19 cellular contexts compared by ENCODE assay signal in genomic region chrX:17831255-17831654, GRCh38. TPM values are rescaled to one million over a fixed set of nuclear protein-coding genes. Genes with fewer than 3 reads are reported as not detected.
DNase-seq lines count a peak whose midpoint lies in the region; ATAC-seq and TF ChIP-seq lines count a peak whose summit lies in the region.
"Had no signal": no experiment of that assay in that cellular context is flagged by ENCODE, and none has a peak within 500 bp of the region (broad histone marks: within the 10 kb centered on the region; RNA-seq: fewer than 3 reads in every experiment).

No MANE protein-coding gene starts in this region.

- DNase-seq in Right ventricle myocardium superior (no peak), left cardiac atrium (no peak), esophagus muscularis mucosa (ENCODE audit: extremely low spot score) (no peak), sciatic nerve (ENCODE audit: low spot score) (no peak), testis (peak; percentile 23), HCEC 1CT (no peak), left lung (no peak)
- DNase-seq: CD8-positive, alpha-beta T cell; COR-L47; DMS153; DMS79 treated with DMSO at 0.1 percent for 48 hours; EL; H9 had no signal

- peak; percentile 53 for ATAC-seq in Right ventricle myocardium superior (ENCODE audit: poor library complexity)
- no peak for ATAC-seq in left cardiac atrium
- ATAC-seq in sciatic nerve = peak; percentile 60
- no peak for ATAC-seq in GM18498 (IDR thresholded peaks at IDR 0.05; ENCODE audit: unreplicated experiment)
- ATAC-seq in left lung = no peak
- ATAC-seq: CD8-positive, alpha-beta T cell; GM23338 had no signal

- intact Hi-C loops in Right ventricle myocardium superior (cut with DNase I) (no loop called here), left cardiac atrium (cut with DNase I) (no loop called here), esophagus muscularis mucosa (cut with DNase I) (no loop called here), sciatic nerve (cut with DNase I) (no loop called here), testis (cut with DNase I; ENCODE audit: low total_unique reads) (no loop called here), left lung (cut with DNase I) (no loop called here)

- 66% methylated on average over 3 of the region's 3 CpGs for WGBS in esophagus muscularis mucosa
- 52% methylated on average over 3 of the region's 3 CpGs for WGBS in testis, 2 donors

- TF ChIP-seq CTCF in esophagus muscularis mucosa (IDR thresholded peaks at IDR 0.05) = no peak
- no peak for TF ChIP-seq CTCF in testis (IDR thresholded peaks at IDR 0.05)
- no peak for TF ChIP-seq CTCF in left lung (IDR thresholded peaks at IDR 0.05)

- TF ChIP-seq EP300 in esophagus muscularis mucosa (IDR thresholded peaks at IDR 0.05) = no peak

- H3K36me3 ChIP-seq in esophagus muscularis mucosa (no peaks in the 10 kb centered on the region), testis (ENCODE audit: low read depth, missing control alignments) (no peaks in the 10 kb centered on the region), left lung (no peaks in the 10 kb centered on the region)

- no peak for TF ChIP-seq POLR2A in esophagus muscularis mucosa (IDR thresholded peaks at IDR 0.05; ENCODE audit: low read depth)
- no peak for TF ChIP-seq POLR2A in testis (IDR thresholded peaks at IDR 0.05)

- no peak overlapping the region for H3K4me3 ChIP-seq in esophagus muscularis mucosa
- H3K4me3 ChIP-seq in testis = no peak overlapping the region
- H3K4me3 ChIP-seq in left lung = no peak overlapping the region
- H3K4me3 ChIP-seq: GM23338 had no signal

- peaks cover 8 to 33% (median 20%) of the 10 kb centered on the region in 4 donors for H3K4me1 ChIP-seq in esophagus muscularis mucosa
- no peaks in the 10 kb centered on the region for H3K4me1 ChIP-seq in testis
- H3K4me1 ChIP-seq in left lung = no peaks in the 10 kb centered on the region

- H3K27me3 ChIP-seq in esophagus muscularis mucosa (peaks cover 0 to 5% (median 0%) of the 10 kb centered on the region in 4 donors), testis (no peaks in the 10 kb centered on the region), left lung (no peaks in the 10 kb centered on the region)

- peak overlapping the region in 3 of 4 donors; percentile 50 to 71 (median 60) for H3K27ac ChIP-seq in esophagus muscularis mucosa (replicated peaks in 1 of 4)
- peak overlapping the region in 1 of 2 donors; percentile 69 for H3K27ac ChIP-seq in testis
- no peak overlapping the region for H3K27ac ChIP-seq in left lung
- H3K27ac ChIP-seq: 22Rv1 had no signal

- no peaks in the 10 kb centered on the region for H3K9me3 ChIP-seq in esophagus muscularis mucosa
- H3K9me3 ChIP-seq in testis = no peaks in the 10 kb centered on the region
- H3K9me3 ChIP-seq in left lung = no peaks in the 10 kb centered on the region

RNA-seq across cellular contexts. Expression of gene RAI2, which starts 29.8 kb away (rescaled TPM):
- total RNA-seq in Right ventricle myocardium superior (18.1 TPM), left cardiac atrium (10 to 100 TPM; 19.9 to 23.8 TPM), esophagus muscularis mucosa (10 to 100 TPM; 24.4 to 35.3 (median 29.5) TPM), sciatic nerve (25.7 TPM), testis (10 to 100 TPM in 1 of 2 donors, 1 to 10 TPM in 1; 5.7 to 12.1 TPM), left lung (10 to 100 TPM; 17.3 to 20.6 TPM)
- 13.5 TPM for polyA plus RNA-seq in testis (ENCODE audit: insufficient read depth, low read depth, low replicate concordance)
- total RNA-seq: A673, HT1080 had no signal
- polyA plus RNA-seq: CD14-positive monocyte had no signal

Comparison
In these comparisons a context has a peak if more than half of its experiments do, and no peak if none do; other contexts are left out.
1. ATAC-seq: peak in Right ventricle myocardium superior (single experiment) and sciatic nerve (single experiment); none in left cardiac atrium (0 of 2), GM18498 (single experiment) and left lung (single experiment).
2. H3K27ac ChIP-seq: peak in esophagus muscularis mucosa (3 of 4); none in left lung (0 of 2).